26 cellular contexts compared by ENCODE assay signal in the genomic region with DNA sequence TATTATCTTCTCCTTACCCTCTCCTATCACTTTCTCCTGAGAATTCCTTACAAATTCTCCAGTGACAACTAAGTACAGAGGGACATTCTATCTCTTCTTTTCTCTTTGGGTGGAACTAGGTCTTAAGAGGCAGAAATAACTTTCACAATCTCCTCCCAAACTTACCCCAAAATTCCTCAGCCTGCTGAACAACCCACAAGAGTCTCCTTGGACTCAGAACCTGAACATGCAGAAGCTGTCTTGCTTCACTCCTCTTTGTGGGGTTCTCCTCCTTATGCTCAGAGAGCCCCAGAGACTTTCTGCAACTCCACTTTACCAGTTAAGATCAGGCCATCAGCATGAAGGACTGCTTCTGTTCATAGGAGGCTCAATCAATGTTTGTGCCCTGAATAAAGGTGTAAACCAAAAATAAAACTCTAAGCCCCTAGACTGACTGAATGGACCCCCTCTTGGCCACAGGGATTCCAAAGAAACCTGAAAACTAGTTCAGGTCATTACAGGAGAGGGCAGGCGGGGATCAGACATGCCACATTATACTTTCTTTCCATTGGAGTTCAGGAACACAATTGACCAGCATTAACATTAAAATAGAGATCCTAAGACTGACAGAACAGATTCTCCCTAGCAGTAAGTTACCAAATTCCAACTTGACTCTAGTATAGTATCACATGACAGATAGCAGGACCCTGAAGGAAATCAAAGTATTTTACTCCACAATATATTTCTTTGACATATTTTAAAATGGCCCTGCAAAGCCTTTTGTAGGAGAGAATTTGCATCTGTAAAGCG.
DNase-seq lines count a peak whose midpoint lies in the region; ATAC-seq and TF ChIP-seq lines count a peak whose summit lies in the region.
"Had no signal": no experiment of that assay in that cellular context is flagged by ENCODE, and none has a peak within 500 bp of the region (broad histone marks: within the 10 kb centered on the region; RNA-seq: fewer than 3 reads in every experiment).

No MANE protein-coding gene starts in this region.

- H3K27ac Mint-ChIP-seq in WTC11, result peak overlapping the region; percentile 78
- H3K27ac Mint-ChIP-seq: activated CD4-positive, alpha-beta memory T cell treated with anti-CD3 and anti-CD28 coated beads for 36 hours; activated naive CD8-positive, alpha-beta T cell treated with anti-CD3 and anti-CD28 coated beads, Interleukin-2, amount 10 ng/mL, durations not matched to agents 7 days and 5 days; brain; CD4-positive, CD25-positive, alpha-beta regulatory T cell; HFFc6; immature natural killer cell had no signal

- peak; percentile 88 for ATAC-seq in WTC11
- no peak for ATAC-seq in GM18873 (IDR thresholded peaks at IDR 0.05; ENCODE audit: low FRiP score, unreplicated experiment)

- peaks cover 43% of the 10 kb centered on the region for H3K36me3 Mint-ChIP-seq in WTC11
- H3K36me3 Mint-ChIP-seq: activated CD4-positive, alpha-beta memory T cell treated with anti-CD3 and anti-CD28 coated beads for 36 hours; activated naive CD8-positive, alpha-beta T cell treated with anti-CD3 and anti-CD28 coated beads, Interleukin-2, amount 10 ng/mL, durations not matched to agents 7 days and 5 days; brain; CD4-positive, CD25-positive, alpha-beta regulatory T cell; immature natural killer cell had no signal

- H3K4me3 Mint-ChIP-seq in WTC11, result no peak overlapping the region
- H3K4me3 Mint-ChIP-seq: activated CD4-positive, alpha-beta memory T cell treated with anti-CD3 and anti-CD28 coated beads for 36 hours; activated naive CD8-positive, alpha-beta T cell treated with anti-CD3 and anti-CD28 coated beads, Interleukin-2, amount 10 ng/mL, durations not matched to agents 7 days and 5 days; brain; CD4-positive, CD25-positive, alpha-beta regulatory T cell; HFFc6; immature natural killer cell had no signal

- in situ Hi-C loops in GM13977 (cut with MboI; ENCODE audit: low pct_unique_long_range_greater_than_20kb, low sequenced_read_pairs, unreplicated experiment), result no loop called here

- H3K4me1 Mint-ChIP-seq in WTC11, result peaks cover 53% of the 10 kb centered on the region
- H3K4me1 Mint-ChIP-seq: activated naive CD8-positive, alpha-beta T cell treated with anti-CD3 and anti-CD28 coated beads, Interleukin-2, amount 10 ng/mL, durations not matched to agents 7 days and 5 days; brain; CD4-positive, CD25-positive, alpha-beta regulatory T cell; immature natural killer cell had no signal

- H3K27me3 Mint-ChIP-seq in WTC11 (ENCODE audit: low read depth), result no peaks in the 10 kb centered on the region
- H3K27me3 Mint-ChIP-seq: activated CD4-positive, alpha-beta memory T cell treated with anti-CD3 and anti-CD28 coated beads for 36 hours; activated naive CD8-positive, alpha-beta T cell treated with anti-CD3 and anti-CD28 coated beads, Interleukin-2, amount 10 ng/mL, durations not matched to agents 7 days and 5 days had no signal

- TF ChIP-seq CTCF in WTC11 (IDR thresholded peaks at IDR 0.05) (no peak), GM13977 (IDR thresholded peaks at IDR 0.05; ENCODE audit: extremely low read depth, insufficient read depth, missing control alignments) (no peak)

- peak overlapping the region in 11 of 21 experiments; percentile 10 to 75 (median 34) for H3K27ac ChIP-seq in skin epidermis

- no peak overlapping the region for H3K4me3 ChIP-seq in skin epidermis
- H3K4me3 ChIP-seq: esophagus muscularis mucosa, stomach, upper lobe of left lung had no signal

- H3K9me3 Mint-ChIP-seq in WTC11, result peaks cover 46% of the 10 kb centered on the region
- H3K9me3 Mint-ChIP-seq: activated CD4-positive, alpha-beta memory T cell treated with anti-CD3 and anti-CD28 coated beads for 36 hours; activated naive CD8-positive, alpha-beta T cell treated with anti-CD3 and anti-CD28 coated beads, Interleukin-2, amount 10 ng/mL, durations not matched to agents 7 days and 5 days; CD4-positive, CD25-positive, alpha-beta regulatory T cell; HFFc6; immature natural killer cell had no signal

- CTCF ChIA-PET in WTC11 (lab: Charles Lee), result no interaction called here

- POLR2A ChIA-PET in WTC11 (lab: Charles Lee), result no interaction called here

- peak; percentile 56 for DNase-seq in AG20443 (ENCODE audit: low spot score)
- DNase-seq in WTC11 (ENCODE audit: low spot score), result no peak
- peak; percentile 51 for DNase-seq in iPS DF 4.7 (ENCODE audit: extremely low read depth, low spot score)
- DNase-seq in GM13977 (ENCODE audit: low spot score), result no peak
- no peak for DNase-seq in islet precursor cell
- no peak for DNase-seq in inferior parietal cortex (ENCODE audit: extremely low spot score)
- DNase-seq: activated CD4-positive, alpha-beta memory T cell treated with anti-CD3 and anti-CD28 coated beads for 36 hours; activated CD4-positive, CD25-positive, alpha-beta regulatory T cell; activated effector memory CD4-positive, alpha-beta T cell treated with Interleukin-2 at 50 U/mL for 16 hours; activated naive CD8-positive, alpha-beta T cell treated with anti-CD3 and anti-CD28 coated beads, Interleukin-2, amount 10 ng/mL, durations not matched to agents 7 days and 5 days; CD4-positive, CD25-positive, alpha-beta regulatory T cell; DMS 273 treated with DMSO at 0.1 percent for 48 hours; effector CD8-positive, alpha-beta T cell; GDM1; glutamatergic neuron; immature natural killer cell; NCI-H1092 treated with DMSO at 0.1 percent for 48 hours; NCI-H2081 treated with DMSO at 0.1 percent for 48 hours; NCI-H82; stomach; upper lobe of left lung had no signal

TF ChIP-seq in WTC11, 78 proteins besides CTCF, POLR2A, EP300 and RAD21:
- TF ChIP-seq, protein P1, sequence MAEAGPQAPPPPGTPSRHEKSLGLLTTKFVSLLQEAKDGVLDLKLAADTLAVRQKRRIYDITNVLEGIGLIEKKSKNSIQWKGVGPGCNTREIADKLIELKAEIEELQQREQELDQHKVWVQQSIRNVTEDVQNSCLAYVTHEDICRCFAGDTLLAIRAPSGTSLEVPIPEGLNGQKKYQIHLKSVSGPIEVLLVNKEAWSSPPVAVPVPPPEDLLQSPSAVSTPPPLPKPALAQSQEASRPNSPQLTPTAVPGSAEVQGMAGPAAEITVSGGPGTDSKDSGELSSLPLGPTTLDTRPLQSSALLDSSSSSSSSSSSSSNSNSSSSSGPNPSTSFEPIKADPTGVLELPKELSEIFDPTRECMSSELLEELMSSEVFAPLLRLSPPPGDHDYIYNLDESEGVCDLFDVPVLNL (CRISPR knock-in tag; IDR thresholded peaks at IDR 0.05; ENCODE audit: borderline replicate concordance, low read depth), result no peak
- TF ChIP-seq SP1 (CRISPR knock-in tag; conservative IDR thresholded peaks at IDR 0.05) (no peak), ZNF423 (CRISPR knock-in tag; IDR thresholded peaks at IDR 0.05) (0 out of 2 replicates have a peak, but pooled peaks have one; percentile 9), TEAD1 (CRISPR knock-in tag; IDR thresholded peaks at IDR 0.05) (no peak), MXD4 (CRISPR knock-in tag; IDR thresholded peaks at IDR 0.05; ENCODE audit: borderline replicate concordance) (no peak)
- TF ChIP-seq, protein P2, sequence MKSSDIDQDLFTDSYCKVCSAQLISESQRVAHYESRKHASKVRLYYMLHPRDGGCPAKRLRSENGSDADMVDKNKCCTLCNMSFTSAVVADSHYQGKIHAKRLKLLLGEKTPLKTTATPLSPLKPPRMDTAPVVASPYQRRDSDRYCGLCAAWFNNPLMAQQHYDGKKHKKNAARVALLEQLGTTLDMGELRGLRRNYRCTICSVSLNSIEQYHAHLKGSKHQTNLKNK (CRISPR knock-in tag; IDR thresholded peaks at IDR 0.05), result no peak
- TF ChIP-seq, protein P3, sequence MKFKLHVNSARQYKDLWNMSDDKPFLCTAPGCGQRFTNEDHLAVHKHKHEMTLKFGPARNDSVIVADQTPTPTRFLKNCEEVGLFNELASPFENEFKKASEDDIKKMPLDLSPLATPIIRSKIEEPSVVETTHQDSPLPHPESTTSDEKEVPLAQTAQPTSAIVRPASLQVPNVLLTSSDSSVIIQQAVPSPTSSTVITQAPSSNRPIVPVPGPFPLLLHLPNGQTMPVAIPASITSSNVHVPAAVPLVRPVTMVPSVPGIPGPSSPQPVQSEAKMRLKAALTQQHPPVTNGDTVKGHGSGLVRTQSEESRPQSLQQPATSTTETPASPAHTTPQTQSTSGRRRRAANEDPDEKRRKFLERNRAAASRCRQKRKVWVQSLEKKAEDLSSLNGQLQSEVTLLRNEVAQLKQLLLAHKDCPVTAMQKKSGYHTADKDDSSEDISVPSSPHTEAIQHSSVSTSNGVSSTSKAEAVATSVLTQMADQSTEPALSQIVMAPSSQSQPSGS (CRISPR knock-in tag; IDR thresholded peaks at IDR 0.05; ENCODE audit: borderline replicate concordance, low read depth), result no peak
- TF ChIP-seq, protein P4, sequence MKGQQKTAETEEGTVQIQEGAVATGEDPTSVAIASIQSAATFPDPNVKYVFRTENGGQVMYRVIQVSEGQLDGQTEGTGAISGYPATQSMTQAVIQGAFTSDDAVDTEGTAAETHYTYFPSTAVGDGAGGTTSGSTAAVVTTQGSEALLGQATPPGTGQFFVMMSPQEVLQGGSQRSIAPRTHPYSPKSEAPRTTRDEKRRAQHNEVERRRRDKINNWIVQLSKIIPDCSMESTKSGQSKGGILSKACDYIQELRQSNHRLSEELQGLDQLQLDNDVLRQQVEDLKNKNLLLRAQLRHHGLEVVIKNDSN (CRISPR knock-in tag; IDR thresholded peaks at IDR 0.05), result peak; percentile 30; the same call in 1 of the 2 replicates
- TF ChIP-seq, protein P5, sequence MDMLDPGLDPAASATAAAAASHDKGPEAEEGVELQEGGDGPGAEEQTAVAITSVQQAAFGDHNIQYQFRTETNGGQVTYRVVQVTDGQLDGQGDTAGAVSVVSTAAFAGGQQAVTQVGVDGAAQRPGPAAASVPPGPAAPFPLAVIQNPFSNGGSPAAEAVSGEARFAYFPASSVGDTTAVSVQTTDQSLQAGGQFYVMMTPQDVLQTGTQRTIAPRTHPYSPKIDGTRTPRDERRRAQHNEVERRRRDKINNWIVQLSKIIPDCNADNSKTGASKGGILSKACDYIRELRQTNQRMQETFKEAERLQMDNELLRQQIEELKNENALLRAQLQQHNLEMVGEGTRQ (CRISPR knock-in tag; IDR thresholded peaks at IDR 0.05), result peak; percentile 42

Comparison
In these comparisons a context has a peak if more than half of its experiments do, and no peak if none do; other contexts are left out.
1. DNase-seq: peak in AG20443 (single experiment) and iPS DF 4.7 (single experiment); none in WTC11 (single experiment), GM13977 (single experiment), islet precursor cell (single experiment) and inferior parietal cortex (single experiment).